ENCODE assay signal across 10 cellular contexts in genomic region chr17:12664894-12665262, GRCh38. TPM values are rescaled to one million over a fixed set of nuclear protein-coding genes. Genes with fewer than 3 reads are reported as not detected.
DNase-seq lines count a peak whose midpoint lies in the region; ATAC-seq, FAIRE-seq and TF ChIP-seq lines count a peak whose summit lies in the region.
"Had no signal": no experiment of that assay in that cellular context is flagged by ENCODE, and none has a peak within 500 bp of the region (broad histone marks: within the 10 kb centered on the region; RNA-seq: fewer than 3 reads in every experiment).

No MANE protein-coding gene starts in this region.

- no peaks in the 10 kb centered on the region for H3K79me2 ChIP-seq in MM.1S (ENCODE audit: low read length)

- no peak for TF ChIP-seq POLR2A in gastroesophageal sphincter (IDR thresholded peaks at IDR 0.05)

- no peak overlapping the region for H3K9ac ChIP-seq in MM.1S (ENCODE audit: low read length)

- intact Hi-C loops in pancreas (cut with DNase I), result loop anchor here in 1 of 3 donors (10.0 kb wide), 2 partner anchors 120 to 410 kb away; no protein-coding TSS in a partner anchor

- H3F3A ChIP-seq in MM.1S (ENCODE audit: insufficient read depth, low read length), result no peaks in the 10 kb centered on the region

- H2AFZ ChIP-seq in MM.1S (ENCODE audit: low read length), result no peak overlapping the region

- no peak overlapping the region for H3K4me2 ChIP-seq in MM.1S (ENCODE audit: low read depth, low read length)

- H3K36me3 ChIP-seq in BJ (ENCODE audit: control insufficient read depth, insufficient read depth, low read length) (no peaks in the 10 kb centered on the region), SJSA1 (no peaks in the 10 kb centered on the region), gastroesophageal sphincter (no peaks in the 10 kb centered on the region), pancreas (no peaks in the 10 kb centered on the region), MM.1S (replicated peaks; ENCODE audit: insufficient read depth, low read length) (no peaks in the 10 kb centered on the region)

- POLR2A ChIA-PET in BJ (lab: Charles Lee), result interaction anchor here (0.7 kb wide), 1 partner anchor 118 kb away, joined by 5 read pairs; no protein-coding TSS in a partner anchor

- DNase-seq in BJ (ENCODE audit: low read depth), result no peak
- DNase-seq in SJSA1 (ENCODE audit: low read depth in 1 of 2, low spot score in 2 of 2), result no peak
- no peak for DNase-seq in pancreas
- no peak for DNase-seq in cerebellar cortex (ENCODE audit: low spot score)
- DNase-seq in A172 (ENCODE audit: low spot score), result no peak
- DNase-seq in MM.1S, result no peak

- CTCF ChIA-PET in BJ (lab: Yijun Ruan, JAX), result interaction anchor here (0.6 to 6.1 kb wide), 9 partner anchors 36 to 911 kb away, joined by 3 to 100 read pairs (median 3); no protein-coding TSS in a partner anchor

- no peak for FAIRE-seq in pancreas (lab: Jason Lieb, UNC)
- FAIRE-seq: frontal cortex, GM19239 had no signal

- H3K9me3 ChIP-seq in SJSA1 (replicated peaks), result no peaks in the 10 kb centered on the region
- no peaks in the 10 kb centered on the region for H3K9me3 ChIP-seq in gastroesophageal sphincter
- H3K9me3 ChIP-seq in pancreas, result no peaks in the 10 kb centered on the region
- no peaks in the 10 kb centered on the region for H3K9me3 ChIP-seq in MM.1S (replicated peaks; ENCODE audit: insufficient read depth, low read length)

- ATAC-seq in gastroesophageal sphincter (no peak), pancreas (no peak), GM21717 (IDR thresholded peaks at IDR 0.05; ENCODE audit: unreplicated experiment) (no peak)

- 4 to 8% methylated on average over 5 to 11 of the region's 11 CpGs for WGBS in gastroesophageal sphincter (ENCODE audit: low coverage in 1 of 2), 2 donors
- 5% methylated on average over 11 of the region's 11 CpGs for WGBS in pancreas, 2 donors

- no peaks in the 10 kb centered on the region for H4K20me1 ChIP-seq in MM.1S (ENCODE audit: insufficient read depth, low read length)

- H3K27me3 ChIP-seq in BJ (ENCODE audit: control insufficient read depth, insufficient read depth, low read length) (no peaks in the 10 kb centered on the region), SJSA1 (replicated peaks) (no peaks in the 10 kb centered on the region), gastroesophageal sphincter (peaks cover 5% of the 10 kb centered on the region), pancreas (peaks cover 0 to 20% (median 0%) of the 10 kb centered on the region in 4 donors), MM.1S (replicated peaks; ENCODE audit: insufficient read depth, low read length) (no peaks in the 10 kb centered on the region)

- TF ChIP-seq CTCF in BJ (IDR thresholded peaks at IDR 0.05; ENCODE audit: insufficient read depth, low read depth, low read length) (no peak), gastroesophageal sphincter (IDR thresholded peaks at IDR 0.05) (no peak), pancreas (IDR thresholded peaks at IDR 0.05) (no peak), MM.1S (IDR thresholded peaks at IDR 0.05; ENCODE audit: low read length) (no peak)

- H3K9me2 ChIP-seq in MM.1S (replicated peaks; ENCODE audit: insufficient read depth, low read length), result no peaks in the 10 kb centered on the region

- H3K27ac ChIP-seq in SJSA1, result peak overlapping the region; percentile 40
- H3K27ac ChIP-seq in gastroesophageal sphincter, result peak overlapping the region; percentile 64 to 95 (median 92)
- no peak overlapping the region for H3K27ac ChIP-seq in pancreas
- H3K27ac ChIP-seq in MM.1S (ENCODE audit: low read length), result no peak overlapping the region

- no peak for TF ChIP-seq EP300 in gastroesophageal sphincter (IDR thresholded peaks at IDR 0.05)

- H3K4me3 ChIP-seq in BJ (ENCODE audit: low read depth, low read length), result peak overlapping the region; percentile 54
- H3K4me3 ChIP-seq in SJSA1, result peak overlapping the region; percentile 60
- peak overlapping the region; percentile 51 to 80 for H3K4me3 ChIP-seq in gastroesophageal sphincter
- peak overlapping the region in 3 of 4 donors; percentile 23 to 40 (median 34) for H3K4me3 ChIP-seq in pancreas
- H3K4me3 ChIP-seq in MM.1S (ENCODE audit: low read length), result no peak overlapping the region

- H3K4me1 ChIP-seq in SJSA1 (replicated peaks) (peaks cover 21% of the 10 kb centered on the region), gastroesophageal sphincter (peaks cover 0 to 32% (median 0%) of the 10 kb centered on the region in 3 donors), pancreas (peaks cover 0 to 4% (median 0%) of the 10 kb centered on the region in 3 donors), MM.1S (ENCODE audit: low read length) (no peaks in the 10 kb centered on the region)

RNA-seq across cellular contexts. Expression of gene MYOCD, which starts 0.8 kb away (rescaled TPM):
- polyA plus RNA-seq in BJ (2011; rRNA removed) (13.3 and 18.3 TPM in 2 replicates), pancreas (under 1 TPM; 0.14 to 0.27 TPM)
- 23.3 and 25.9 TPM in 2 replicates for polyA minus RNA-seq in BJ (2011; rRNA and poly(A)+ RNA removed)
- 3.2 and 4.8 TPM in 2 replicates for total RNA-seq in SJSA1 (2014; rRNA removed; shearing (Covaris generic))
- total RNA-seq in gastroesophageal sphincter (100 to 1,000 TPM in 3 of 4 donors, 10 to 100 TPM in 1; 93.0 to 219 (median 120) TPM), pancreas (under 1 TPM in 5 of 6 donors, not detected in 1; 0.08 to 0.37 (median 0.23) TPM)
- not detected in 2 replicates for total RNA-seq in A172 (2014; rRNA removed; shearing (Covaris generic))

Comparison
In these comparisons a context has a peak if more than half of its experiments do, and no peak if none do; other contexts are left out.
1. H3K27ac ChIP-seq: peak in SJSA1 (single experiment) and gastroesophageal sphincter (4 of 4); none in pancreas (0 of 4) and MM.1S (single experiment).
2. RNA of gene MYOCD, which starts 0.8 kb away (total RNA-seq): 93.0 to 219 TPM in gastroesophageal sphincter; 3.2 to 4.8 TPM in SJSA1, 0.08 to 0.37 TPM in pancreas and not detected in A172; every median in the first group is over 10 times any median in the second.